ENCODE assay signal across 1 cellular context in genomic region chr18:49878567-49878966, GRCh38.
TF ChIP-seq lines count a peak whose summit lies in the region.

No MANE protein-coding gene starts in this region.

TF ChIP-seq in K562, 482 proteins besides CTCF, POLR2A, EP300 and RAD21 (continued from another document):
- no peak for TF ChIP-seq CUX1 (CRISPR knock-in tag; IDR thresholded peaks at IDR 0.05)
- no peak for TF ChIP-seq SAFB (IDR thresholded peaks at IDR 0.05; ENCODE audit: borderline replicate concordance, low read depth, low read length)
- TF ChIP-seq CREM (IDR thresholded peaks at IDR 0.05; ENCODE audit: low read depth) = no peak
- no peak for TF ChIP-seq NFRKB (IDR thresholded peaks at IDR 0.05; ENCODE audit: low read depth)
